Comparison of ENCODE assay signal across 1 cellular context in the genomic region with DNA sequence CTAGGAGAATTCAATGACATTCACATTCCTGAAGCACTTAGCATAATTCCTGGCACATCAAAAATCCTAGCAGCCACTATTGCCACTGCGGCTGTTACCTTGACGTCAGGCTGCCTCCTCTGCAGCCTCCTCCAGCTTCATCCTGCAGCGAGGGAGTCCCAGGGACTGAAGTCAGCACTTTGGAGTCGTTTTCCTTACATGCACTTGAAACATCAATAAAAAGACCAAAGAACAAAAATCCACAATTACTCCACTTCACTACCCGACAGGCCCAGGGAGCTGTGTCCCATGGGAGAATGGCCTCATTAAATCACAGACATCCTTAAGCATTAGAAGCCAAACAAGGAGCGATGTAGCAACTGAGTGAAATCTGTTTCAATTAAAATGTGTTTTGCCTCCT.
TF ChIP-seq lines count a peak whose summit lies in the region.

No MANE protein-coding gene starts in this region.

TF ChIP-seq in HepG2, 621 proteins besides CTCF, POLR2A, EP300 and RAD21:
- TF ChIP-seq ZNF780A (CRISPR knock-in tag; IDR thresholded peaks at IDR 0.05) (no peak), ELF1 (CRISPR knock-in tag; IDR thresholded peaks at IDR 0.05) (no peak)
- TF ChIP-seq, protein P1, sequence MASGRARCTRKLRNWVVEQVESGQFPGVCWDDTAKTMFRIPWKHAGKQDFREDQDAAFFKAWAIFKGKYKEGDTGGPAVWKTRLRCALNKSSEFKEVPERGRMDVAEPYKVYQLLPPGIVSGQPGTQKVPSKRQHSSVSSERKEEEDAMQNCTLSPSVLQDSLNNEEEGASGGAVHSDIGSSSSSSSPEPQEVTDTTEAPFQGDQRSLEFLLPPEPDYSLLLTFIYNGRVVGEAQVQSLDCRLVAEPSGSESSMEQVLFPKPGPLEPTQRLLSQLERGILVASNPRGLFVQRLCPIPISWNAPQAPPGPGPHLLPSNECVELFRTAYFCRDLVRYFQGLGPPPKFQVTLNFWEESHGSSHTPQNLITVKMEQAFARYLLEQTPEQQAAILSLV (CRISPR knock-in tag; IDR thresholded peaks at IDR 0.05; ENCODE audit: borderline replicate concordance) = no peak
